Comparison of ENCODE assay signal across 1 cellular context in genomic region chr7:36082910-36083309, GRCh38.
TF ChIP-seq lines count a peak whose summit lies in the region.

No MANE protein-coding gene starts in this region.

TF ChIP-seq in K562, 482 proteins besides CTCF, POLR2A, EP300 and RAD21:
- TF ChIP-seq ZSCAN32 (CRISPR knock-in tag; IDR thresholded peaks at IDR 0.05) (no peak), VEZF1 (CRISPR knock-in tag; IDR thresholded peaks at IDR 0.05) (peak; percentile 36; the same call in 1 of the 2 replicates)
TF ChIP-seq in K562: peak in this region for 1.
